ENCODE assay signal across 7 cellular contexts in genomic region chr4:98662619-98663225, GRCh38. TPM values are rescaled to one million over a fixed set of nuclear protein-coding genes. Genes with fewer than 3 reads are reported as not detected.
A peak's percentile ranks its signal among the peaks of the same experiment; 100 is the strongest.
DNase-seq lines count a peak whose midpoint lies in the region; ATAC-seq and TF ChIP-seq lines count a peak whose summit lies in the region.

No MANE protein-coding gene starts in this region.

- DNase-seq in WTC11 (ENCODE audit: low spot score) (peak; percentile 57), endothelial cell (ENCODE audit: low spot score) (no peak), AG20443 (ENCODE audit: low spot score) (no peak)

- ATAC-seq in HG03045 (IDR thresholded peaks at IDR 0.05; ENCODE audit: unreplicated experiment) = peak; percentile 0
- ATAC-seq in WTC11 = peak; percentile 56
- ATAC-seq in GM18909 (IDR thresholded peaks at IDR 0.05; ENCODE audit: poor library complexity, unreplicated experiment) = no peak
- no peak for ATAC-seq in HG03457 (IDR thresholded peaks at IDR 0.05; ENCODE audit: unreplicated experiment)

- TF ChIP-seq CTCF in WTC11 (IDR thresholded peaks at IDR 0.05) (no peak), endothelial cell (IDR thresholded peaks at IDR 0.05; ENCODE audit: unreplicated experiment) (no peak)

- CTCF ChIA-PET in WTC11 (lab: Charles Lee) = interaction anchor here (0.7 to 1.0 kb wide), 5 partner anchors 32 to 195 kb away, joined by 3 to 7 read pairs (median 3); no protein-coding TSS in a partner anchor

- peaks cover 16% of the 10 kb centered on the region for H3K27me3 Mint-ChIP-seq in WTC11 (ENCODE audit: low read depth)
- H3K27me3 Mint-ChIP-seq in endothelial cell (ENCODE audit: unreplicated experiment) = peaks cover 13% of the 10 kb centered on the region
- H3K27me3 Mint-ChIP-seq in stimulated activated naive CD8-positive, alpha-beta T cell treated with anti-CD3 and anti-CD28 coated beads, Interleukin-15, Interleukin-2, amounts not matched to agents 100 ng/mL and 50 ng/mL, for 24 hours = no peaks in the 10 kb centered on the region

- H3K4me1 Mint-ChIP-seq in WTC11 (peaks cover 50% of the 10 kb centered on the region), endothelial cell (ENCODE audit: unreplicated experiment) (peaks cover 30% of the 10 kb centered on the region)
- H3K4me1 Mint-ChIP-seq in stimulated activated naive CD8-positive, alpha-beta T cell treated with anti-CD3 and anti-CD28 coated beads, Interleukin-15, Interleukin-2, amounts not matched to agents 100 ng/mL and 50 ng/mL, for 24 hours (ENCODE audit: low read depth) = peaks cover 62% of the 10 kb centered on the region

- H3K27ac Mint-ChIP-seq in WTC11 (peak overlapping the region; percentile 86), endothelial cell (ENCODE audit: unreplicated experiment) (peak overlapping the region; percentile 72)
- peak overlapping the region; percentile 99 for H3K27ac Mint-ChIP-seq in stimulated activated naive CD8-positive, alpha-beta T cell treated with anti-CD3 and anti-CD28 coated beads, Interleukin-15, Interleukin-2, amounts not matched to agents 100 ng/mL and 50 ng/mL, for 24 hours

- POLR2A ChIA-PET in WTC11 (lab: Charles Lee) = interaction anchor here (1.1 kb wide), 1 partner anchor 12 kb away, joined by 3 read pairs; no protein-coding TSS in a partner anchor

- H3K36me3 Mint-ChIP-seq in WTC11 = peaks cover 19% of the 10 kb centered on the region
- H3K36me3 Mint-ChIP-seq in endothelial cell (ENCODE audit: low read depth, unreplicated experiment) = peaks cover 2% of the 10 kb centered on the region
- H3K36me3 Mint-ChIP-seq in stimulated activated naive CD8-positive, alpha-beta T cell treated with anti-CD3 and anti-CD28 coated beads, Interleukin-15, Interleukin-2, amounts not matched to agents 100 ng/mL and 50 ng/mL, for 24 hours (ENCODE audit: low read depth) = no peaks in the 10 kb centered on the region

- peaks cover 23% of the 10 kb centered on the region for H3K9me3 Mint-ChIP-seq in WTC11
- no peaks in the 10 kb centered on the region for H3K9me3 Mint-ChIP-seq in endothelial cell (ENCODE audit: unreplicated experiment)
- H3K9me3 Mint-ChIP-seq in stimulated activated naive CD8-positive, alpha-beta T cell treated with anti-CD3 and anti-CD28 coated beads, Interleukin-15, Interleukin-2, amounts not matched to agents 100 ng/mL and 50 ng/mL, for 24 hours = no peaks in the 10 kb centered on the region

- H3K4me3 Mint-ChIP-seq in WTC11 (peak overlapping the region; percentile 45), endothelial cell (ENCODE audit: unreplicated experiment) (no peak overlapping the region)
- H3K4me3 Mint-ChIP-seq in stimulated activated naive CD8-positive, alpha-beta T cell treated with anti-CD3 and anti-CD28 coated beads, Interleukin-15, Interleukin-2, amounts not matched to agents 100 ng/mL and 50 ng/mL, for 24 hours = peak overlapping the region; percentile 62

TF ChIP-seq in WTC11, 78 proteins besides CTCF, POLR2A, EP300 and RAD21 (continues in another document):
- TF ChIP-seq NFATC4 (CRISPR knock-in tag; IDR thresholded peaks at IDR 0.05) = no peak
- no peak for TF ChIP-seq ATF1 (CRISPR knock-in tag; IDR thresholded peaks at IDR 0.05)
- no peak for TF ChIP-seq SMAD4 (CRISPR knock-in tag; IDR thresholded peaks at IDR 0.05)
- TF ChIP-seq JAZF1 (CRISPR knock-in tag; IDR thresholded peaks at IDR 0.05) = no peak
- peak; percentile 68; the same call in 1 of the 2 replicates for TF ChIP-seq NFE2L1 (CRISPR knock-in tag; IDR thresholded peaks at IDR 0.05)
- TF ChIP-seq HMGA2 (CRISPR knock-in tag; IDR thresholded peaks at IDR 0.05) = no peak
- TF ChIP-seq ZNF263 (CRISPR knock-in tag; IDR thresholded peaks at IDR 0.05; ENCODE audit: low read depth) = no peak
- TF ChIP-seq, protein P1, sequence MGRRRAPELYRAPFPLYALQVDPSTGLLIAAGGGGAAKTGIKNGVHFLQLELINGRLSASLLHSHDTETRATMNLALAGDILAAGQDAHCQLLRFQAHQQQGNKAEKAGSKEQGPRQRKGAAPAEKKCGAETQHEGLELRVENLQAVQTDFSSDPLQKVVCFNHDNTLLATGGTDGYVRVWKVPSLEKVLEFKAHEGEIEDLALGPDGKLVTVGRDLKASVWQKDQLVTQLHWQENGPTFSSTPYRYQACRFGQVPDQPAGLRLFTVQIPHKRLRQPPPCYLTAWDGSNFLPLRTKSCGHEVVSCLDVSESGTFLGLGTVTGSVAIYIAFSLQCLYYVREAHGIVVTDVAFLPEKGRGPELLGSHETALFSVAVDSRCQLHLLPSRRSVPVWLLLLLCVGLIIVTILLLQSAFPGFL (CRISPR knock-in tag; IDR thresholded peaks at IDR 0.05; ENCODE audit: borderline replicate concordance) = no peak
- TF ChIP-seq ETV6 (CRISPR knock-in tag; IDR thresholded peaks at IDR 0.05) = peak; percentile 95
- no peak for TF ChIP-seq NR3C1 (CRISPR knock-in tag; conservative IDR thresholded peaks at IDR 0.05; ENCODE audit: low read depth)
- 0 out of 2 replicates have a peak, but pooled peaks have one; percentile 39 for TF ChIP-seq ZNF138 (CRISPR knock-in tag; conservative IDR thresholded peaks at IDR 0.05)
- TF ChIP-seq ZNF396 (CRISPR knock-in tag; IDR thresholded peaks at IDR 0.05; ENCODE audit: borderline replicate concordance) = 0 out of 2 replicates have a peak, but pooled peaks have one; percentile 56
- peak; percentile 52; the same call in 1 of the 2 replicates for TF ChIP-seq FOXP4 (CRISPR knock-in tag; IDR thresholded peaks at IDR 0.05)
- 0 out of 2 replicates have a peak, but pooled peaks have one; percentile 17 for TF ChIP-seq SP1 (CRISPR knock-in tag; conservative IDR thresholded peaks at IDR 0.05)
- TF ChIP-seq, protein P2, sequence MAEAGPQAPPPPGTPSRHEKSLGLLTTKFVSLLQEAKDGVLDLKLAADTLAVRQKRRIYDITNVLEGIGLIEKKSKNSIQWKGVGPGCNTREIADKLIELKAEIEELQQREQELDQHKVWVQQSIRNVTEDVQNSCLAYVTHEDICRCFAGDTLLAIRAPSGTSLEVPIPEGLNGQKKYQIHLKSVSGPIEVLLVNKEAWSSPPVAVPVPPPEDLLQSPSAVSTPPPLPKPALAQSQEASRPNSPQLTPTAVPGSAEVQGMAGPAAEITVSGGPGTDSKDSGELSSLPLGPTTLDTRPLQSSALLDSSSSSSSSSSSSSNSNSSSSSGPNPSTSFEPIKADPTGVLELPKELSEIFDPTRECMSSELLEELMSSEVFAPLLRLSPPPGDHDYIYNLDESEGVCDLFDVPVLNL (CRISPR knock-in tag; IDR thresholded peaks at IDR 0.05; ENCODE audit: borderline replicate concordance, low read depth) = no peak
- peak; percentile 79 for TF ChIP-seq FOXK1 (CRISPR knock-in tag; IDR thresholded peaks at IDR 0.05)
- peak; percentile 85 for TF ChIP-seq MAX (CRISPR knock-in tag; IDR thresholded peaks at IDR 0.05)
- peak; percentile 57; the same call in 1 of the 2 replicates for TF ChIP-seq TEAD1 (CRISPR knock-in tag; IDR thresholded peaks at IDR 0.05)
- peak; percentile 63 for TF ChIP-seq ZNF423 (CRISPR knock-in tag; IDR thresholded peaks at IDR 0.05)
- TF ChIP-seq, protein P3, sequence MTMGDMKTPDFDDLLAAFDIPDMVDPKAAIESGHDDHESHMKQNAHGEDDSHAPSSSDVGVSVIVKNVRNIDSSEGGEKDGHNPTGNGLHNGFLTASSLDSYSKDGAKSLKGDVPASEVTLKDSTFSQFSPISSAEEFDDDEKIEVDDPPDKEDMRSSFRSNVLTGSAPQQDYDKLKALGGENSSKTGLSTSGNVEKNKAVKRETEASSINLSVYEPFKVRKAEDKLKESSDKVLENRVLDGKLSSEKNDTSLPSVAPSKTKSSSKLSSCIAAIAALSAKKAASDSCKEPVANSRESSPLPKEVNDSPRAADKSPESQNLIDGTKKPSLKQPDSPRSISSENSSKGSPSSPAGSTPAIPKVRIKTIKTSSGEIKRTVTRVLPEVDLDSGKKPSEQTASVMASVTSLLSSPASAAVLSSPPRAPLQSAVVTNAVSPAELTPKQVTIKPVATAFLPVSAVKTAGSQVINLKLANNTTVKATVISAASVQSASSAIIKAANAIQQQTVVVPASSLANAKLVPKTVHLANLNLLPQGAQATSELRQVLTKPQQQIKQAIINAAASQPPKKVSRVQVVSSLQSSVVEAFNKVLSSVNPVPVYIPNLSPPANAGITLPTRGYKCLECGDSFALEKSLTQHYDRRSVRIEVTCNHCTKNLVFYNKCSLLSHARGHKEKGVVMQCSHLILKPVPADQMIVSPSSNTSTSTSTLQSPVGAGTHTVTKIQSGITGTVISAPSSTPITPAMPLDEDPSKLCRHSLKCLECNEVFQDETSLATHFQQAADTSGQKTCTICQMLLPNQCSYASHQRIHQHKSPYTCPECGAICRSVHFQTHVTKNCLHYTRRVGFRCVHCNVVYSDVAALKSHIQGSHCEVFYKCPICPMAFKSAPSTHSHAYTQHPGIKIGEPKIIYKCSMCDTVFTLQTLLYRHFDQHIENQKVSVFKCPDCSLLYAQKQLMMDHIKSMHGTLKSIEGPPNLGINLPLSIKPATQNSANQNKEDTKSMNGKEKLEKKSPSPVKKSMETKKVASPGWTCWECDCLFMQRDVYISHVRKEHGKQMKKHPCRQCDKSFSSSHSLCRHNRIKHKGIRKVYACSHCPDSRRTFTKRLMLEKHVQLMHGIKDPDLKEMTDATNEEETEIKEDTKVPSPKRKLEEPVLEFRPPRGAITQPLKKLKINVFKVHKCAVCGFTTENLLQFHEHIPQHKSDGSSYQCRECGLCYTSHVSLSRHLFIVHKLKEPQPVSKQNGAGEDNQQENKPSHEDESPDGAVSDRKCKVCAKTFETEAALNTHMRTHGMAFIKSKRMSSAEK (CRISPR knock-in tag; IDR thresholded peaks at IDR 0.05; ENCODE audit: borderline replicate concordance) = 0 out of 2 replicates have a peak, but pooled peaks have one; percentile 20

RNA-seq across cellular contexts. Expression of gene TSPAN5, which starts 4.3 kb away (rescaled TPM):
- total RNA-seq in WTC11 (2021) (19.1 to 22.7 TPM (median 20.8 TPM) in 3 replicates), endothelial cell (ENCODE audit: unreplicated experiment) (21.8 TPM)

Comparison
In these comparisons a context has a peak if more than half of its experiments do, and no peak if none do; other contexts are left out.
1. ATAC-seq: peak in HG03045 (single experiment) and WTC11 (single experiment); none in GM18909 (single experiment) and HG03457 (single experiment).
2. Peak in every context shown above with its lines, with median percentiles within 50 percentile points of each other: H3K27ac Mint-ChIP-seq.